ENCODE assay signal across 8 cellular contexts in genomic region chrX:96683997-96684338, GRCh38. TPM values are rescaled to one million over a fixed set of nuclear protein-coding genes. Genes with fewer than 3 reads are reported as not detected.
A peak's percentile ranks its signal among the peaks of the same experiment; 100 is the strongest.
DNase-seq lines count a peak whose midpoint lies in the region; ATAC-seq and TF ChIP-seq lines count a peak whose summit lies in the region.

No MANE protein-coding gene starts in this region.

- no peak overlapping the region for H3K9ac ChIP-seq in smooth muscle cell (ENCODE audit: low read depth)

- no peaks in the 10 kb centered on the region for H3K36me3 ChIP-seq in heart right ventricle
- H3K36me3 ChIP-seq in esophagus squamous epithelium, result no peaks in the 10 kb centered on the region
- H3K36me3 ChIP-seq in smooth muscle cell (ENCODE audit: low read depth), result no peaks in the 10 kb centered on the region

- no peak for TF ChIP-seq CTCF in heart right ventricle (IDR thresholded peaks at IDR 0.05)
- TF ChIP-seq CTCF in esophagus squamous epithelium (IDR thresholded peaks at IDR 0.05), result no peak
- no peak for TF ChIP-seq CTCF in smooth muscle cell (IDR thresholded peaks at IDR 0.05; ENCODE audit: borderline replicate concordance, insufficient read depth, poor library complexity, severe bottlenecking)

- peak overlapping the region; percentile 64 to 83 (median 77) for H3K4me3 ChIP-seq in heart right ventricle
- peak overlapping the region; percentile 64 to 76 (median 72) for H3K4me3 ChIP-seq in esophagus squamous epithelium
- peak overlapping the region; percentile 86 for H3K4me3 ChIP-seq in smooth muscle cell

- H3K79me2 ChIP-seq in smooth muscle cell (ENCODE audit: low read depth), result peaks cover 18% of the 10 kb centered on the region

- H3F3A ChIP-seq in smooth muscle cell (ENCODE audit: low read depth), result no peaks in the 10 kb centered on the region

- intact Hi-C loops in heart right ventricle (cut with DNase I), result loop anchor here in 1 of 10 donors (10.0 kb wide), 1 partner anchor 309 kb away; no protein-coding TSS in a partner anchor
- intact Hi-C loops in left cardiac atrium (cut with DNase I), result no loop called here
- intact Hi-C loops in esophagus squamous epithelium (cut with DNase I), result no loop called here

- no peak for ATAC-seq in heart right ventricle
- no peak for ATAC-seq in left cardiac atrium

- peaks cover 0 to 16% (median 0%) of the 10 kb centered on the region in 9 donors for H3K4me1 ChIP-seq in heart right ventricle
- peaks cover 0 to 23% (median 0%) of the 10 kb centered on the region in 3 donors for H3K4me1 ChIP-seq in esophagus squamous epithelium
- H3K4me1 ChIP-seq in smooth muscle cell (ENCODE audit: low read depth), result peaks cover 10% of the 10 kb centered on the region

- H3K27ac ChIP-seq in heart right ventricle (peak overlapping the region in 7 of 10 donors; percentile 58 to 90 (median 86)), esophagus squamous epithelium (peak overlapping the region; percentile 87 to 91 (median 89)), smooth muscle cell (ENCODE audit: low read depth) (peak overlapping the region; percentile 12)

- no peaks in the 10 kb centered on the region for H4K20me1 ChIP-seq in smooth muscle cell (ENCODE audit: low read depth)

- WGBS in heart right ventricle, 2 donors, result 33 to 36% methylated on average over 8 of the region's 8 CpGs
- WGBS in esophagus squamous epithelium, 2 donors, result 0 to 31% methylated on average over 1 to 8 of the region's 8 CpGs
- WGBS in smooth muscle cell (ENCODE audit: low lambda C conversion rate), result 31% methylated on average over 8 of the region's 8 CpGs

- DNase-seq in heart right ventricle, result no peak
- DNase-seq in left cardiac atrium, result no peak
- peak; percentile 32 for DNase-seq in NCI-H524 treated with DMSO at 0.1 percent for 48 hours (lab: John Stamatoyannopoulos, UW)
- no peak for DNase-seq in esophagus squamous epithelium (lab: John Stamatoyannopoulos, UW)
- no peak for DNase-seq in smooth muscle cell (lab: John Stamatoyannopoulos, UW; ENCODE audit: unreplicated experiment)
- DNase-seq in HuH-7.5 (ENCODE audit: low spot score), result no peak
- no peak for DNase-seq in NCI-H345 treated with DMSO at 0.1 percent for 48 hours (lab: John Stamatoyannopoulos, UW; ENCODE audit: unreplicated experiment)
- no peak for DNase-seq in occipital lobe (lab: John Stamatoyannopoulos, UW)

- H3K4me2 ChIP-seq in smooth muscle cell, result peak overlapping the region; percentile 98

- H2AFZ ChIP-seq in smooth muscle cell (ENCODE audit: low read depth), result peak overlapping the region; percentile 98

- no peak for TF ChIP-seq POLR2A in esophagus squamous epithelium (IDR thresholded peaks at IDR 0.05)

- H3K9me3 ChIP-seq in heart right ventricle, result no peaks in the 10 kb centered on the region
- no peaks in the 10 kb centered on the region for H3K9me3 ChIP-seq in esophagus squamous epithelium
- no peaks in the 10 kb centered on the region for H3K9me3 ChIP-seq in smooth muscle cell (replicated peaks; ENCODE audit: low read depth)

- H3K27me3 ChIP-seq in heart right ventricle, result peaks cover 0 to 43% (median 0%) of the 10 kb centered on the region in 7 donors
- no peaks in the 10 kb centered on the region for H3K27me3 ChIP-seq in esophagus squamous epithelium
- H3K27me3 ChIP-seq in smooth muscle cell (ENCODE audit: low read depth), result no peaks in the 10 kb centered on the region

RNA-seq across cellular contexts. Expression of gene DIAPH2, which starts 0.7 kb away (rescaled TPM):
- total RNA-seq in heart right ventricle, result 10 to 100 TPM in 6 of 10 donors, 1 to 10 TPM in 4; 7.2 to 13.6 (median 10.7) TPM
- polyA plus RNA-seq in heart right ventricle, result 1 to 10 TPM; 1.8 to 4.2 TPM
- 10 to 100 TPM; 13.0 to 13.3 TPM for total RNA-seq in left cardiac atrium
- total RNA-seq in esophagus squamous epithelium, result 10 to 100 TPM; 10.3 to 36.6 (median 17.9) TPM
- 19.9 and 25.7 TPM in 2 replicates for total RNA-seq in smooth muscle cell
- polyA plus RNA-seq in smooth muscle cell, result 12.8 and 13.8 TPM in 2 replicates
- 18.2 TPM for total RNA-seq in occipital lobe

Comparison
In these comparisons a context has a peak if more than half of its experiments do, and no peak if none do; other contexts are left out.
1. H3K27ac ChIP-seq: peak in every context shown above with its lines; median percentile 89 in esophagus squamous epithelium; 86 in heart right ventricle; 12 in smooth muscle cell.